Comparison of ENCODE assay signal across 8 cellular contexts in the genomic region with DNA sequence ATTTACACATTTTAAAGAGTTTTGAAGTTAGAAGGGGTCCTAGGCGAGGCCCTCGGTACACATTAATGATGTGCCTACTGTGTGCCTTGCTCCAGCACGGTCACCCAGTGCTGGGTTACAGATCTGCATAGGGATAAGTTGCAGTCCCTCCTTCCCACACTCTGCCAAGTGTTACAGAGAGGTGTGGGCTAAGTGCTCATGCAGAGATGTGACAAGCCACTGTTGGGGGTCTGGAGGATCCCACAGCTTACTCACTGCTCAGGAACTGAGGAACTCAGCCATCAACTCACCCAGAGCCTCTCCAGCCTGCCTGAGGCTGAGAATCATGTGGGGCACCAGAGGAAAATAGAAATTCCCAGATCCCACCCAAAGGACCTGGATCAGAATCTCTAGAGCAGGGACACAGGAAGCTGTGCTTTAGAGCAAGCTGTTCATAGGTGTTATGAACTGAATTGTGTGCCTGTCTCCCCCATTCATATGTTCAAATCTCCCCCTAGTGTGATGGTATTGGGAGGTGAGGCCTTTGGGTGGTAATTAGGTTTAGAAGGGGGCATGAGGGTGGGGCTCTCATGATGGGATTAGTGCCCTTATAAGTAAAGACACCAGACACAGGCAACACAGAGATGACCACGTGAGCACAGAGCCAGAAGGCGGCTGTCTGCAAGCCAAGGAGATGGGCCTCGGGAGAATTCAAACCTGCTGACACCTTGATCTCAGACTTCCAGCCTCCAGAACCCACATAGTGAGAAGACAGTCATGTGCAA.
DNase-seq lines count a peak whose midpoint lies in the region; ATAC-seq and TF ChIP-seq lines count a peak whose summit lies in the region.

No MANE protein-coding gene starts in this region.

- no peaks in the 10 kb centered on the region for H3K36me3 ChIP-seq in Peyer's patch
- H3K36me3 ChIP-seq in muscle layer of duodenum (ENCODE audit: control insufficient read depth in 1 of 2, insufficient read depth in 2 of 2, low read length in 2 of 2) = no peaks in the 10 kb centered on the region

- no peaks in the 10 kb centered on the region for H3K9me3 ChIP-seq in Peyer's patch
- H3K9me3 ChIP-seq in muscle layer of duodenum (ENCODE audit: control insufficient read depth in 1 of 2, low read length in 2 of 2) = no peaks in the 10 kb centered on the region

- DNase-seq in ELR (ENCODE audit: low read depth) (peak; percentile 32), HCEC 1CT (peak; percentile 18), Peyer's patch (no peak), NCI-H128 (lab: John Stamatoyannopoulos, UW; ENCODE audit: unreplicated experiment) (no peak), ACHN (no peak)
- DNase-seq in activated naive CD4-positive, alpha-beta T cell treated with Interleukin-2 at 50 U/mL for 16 hours = no peak

- no peaks in the 10 kb centered on the region for H3K27me3 ChIP-seq in Peyer's patch
- H3K27me3 ChIP-seq in muscle layer of duodenum (ENCODE audit: low read depth, low read length) = no peaks in the 10 kb centered on the region

- H3K4me3 ChIP-seq in Peyer's patch = peak overlapping the region in 2 of 4 donors; percentile 19 to 26
- peak overlapping the region; percentile 4 to 52 for H3K4me3 ChIP-seq in muscle layer of duodenum (ENCODE audit: low read depth in 1 of 2, low read length in 2 of 2)

- in situ Hi-C loops in ACHN (cut with HindIII; ENCODE audit: low pct_ligation_motif_present, low pct_unique_long_range_greater_than_20kb, low sequenced_read_pairs) = no loop called here

- TF ChIP-seq POLR2A in Peyer's patch (IDR thresholded peaks at IDR 0.05) = no peak

- no peak for ATAC-seq in HG03095 (IDR thresholded peaks at IDR 0.05; ENCODE audit: unreplicated experiment)

- TF ChIP-seq CTCF in Peyer's patch (IDR thresholded peaks at IDR 0.05) = no peak

- H3K27ac ChIP-seq in Peyer's patch (peak overlapping the region; percentile 38 to 81 (median 66)), muscle layer of duodenum (ENCODE audit: low read length) (peak overlapping the region; percentile 87)

- H3K4me1 ChIP-seq in Peyer's patch (peaks cover 0 to 13% (median 3%) of the 10 kb centered on the region in 4 donors), muscle layer of duodenum (ENCODE audit: control insufficient read depth in 1 of 2, insufficient read depth in 2 of 2, low read length in 2 of 2) (peaks cover 19 to 37% of the 10 kb centered on the region in 2 donors)

Comparison
In these comparisons a context has a peak if more than half of its experiments do, and no peak if none do; other contexts are left out.
1. DNase-seq: peak in ELR (single experiment) and HCEC 1CT (single experiment); none in Peyer's patch (0 of 3), NCI-H128 (single experiment), ACHN (single experiment) and activated naive CD4-positive, alpha-beta T cell treated with Interleukin-2 at 50 U/mL for 16 hours (single experiment).